21 cellular contexts compared by ENCODE assay signal in genomic region chr3:149058199-149058598, GRCh38.
"Had no signal": no experiment of that assay in that cellular context is flagged by ENCODE, and none has a peak within 500 bp of the region (broad histone marks: within the 10 kb centered on the region; RNA-seq: fewer than 3 reads in every experiment).

No MANE protein-coding gene starts in this region.

- H3K4me1 ChIP-seq: breast epithelium had no signal

- H2AFZ ChIP-seq: PC-9 had no signal

- H3K27ac ChIP-seq: breast epithelium, PC-9 had no signal

- DNase-seq: activated CD4-positive, alpha-beta T cell treated with anti-CD3 and anti-CD28 coated beads for 4 hours; activated CD8-positive, alpha-beta memory T cell treated with anti-CD3 and anti-CD28 coated beads, Interleukin-2, amount 50 U/mL, for 4 hours; activated CD8-positive, alpha-beta T cell treated with anti-CD3 and anti-CD28 coated beads for 36 hours; activated effector memory CD4-positive, alpha-beta T cell treated with Interleukin-2 at 50 U/mL for 16 hours; activated naive CD4-positive, alpha-beta T cell; activated T-cell treated with anti-CD3 and anti-CD28 coated beads, Interleukin-2, amount 50 U/mL, for 72 hours; aorta; central memory CD4-positive, alpha-beta T cell; cortex of kidney; NCI-H1048; NCI-H146; NCI-H187 treated with DMSO at 0.1 percent for 48 hours; NCI-H2081 treated with DMSO at 0.1 percent for 48 hours; NCI-H446; NCI-H524; PC-9; SHP77 treated with DMSO at 0.1 percent for 48 hours had no signal

- H3K27me3 ChIP-seq: breast epithelium had no signal

- H3K27me3 Mint-ChIP-seq: activated CD8-positive, alpha-beta T cell treated with anti-CD3 and anti-CD28 coated beads for 36 hours; activated naive CD4-positive, alpha-beta T cell treated with anti-CD3 and anti-CD28 coated beads, Interleukin-2, amount 50 U/mL, for 24 hours had no signal

- H3K4me3 Mint-ChIP-seq: activated CD8-positive, alpha-beta T cell treated with anti-CD3 and anti-CD28 coated beads for 36 hours; activated naive CD4-positive, alpha-beta T cell treated with anti-CD3 and anti-CD28 coated beads, Interleukin-2, amount 50 U/mL, for 24 hours; activated T-cell treated with anti-CD3 and anti-CD28 coated beads, Interleukin-2, amount 50 U/mL, for 72 hours; T-helper 1 cell treated with Interleukin-12 subunit alpha and Interleukin-12 subunit beta and Interleukin-4 antibody, amounts not matched to agents 30 μg/mL and 1 μg/mL, for 36 hours had no signal

- H3K4me3 ChIP-seq: breast epithelium, PC-9 had no signal

- H3K4me1 Mint-ChIP-seq: activated naive CD4-positive, alpha-beta T cell treated with anti-CD3 and anti-CD28 coated beads, Interleukin-2, amount 50 U/mL, for 24 hours had no signal

- H3K4me2 ChIP-seq: PC-9 had no signal

- H3K27ac Mint-ChIP-seq: activated CD8-positive, alpha-beta T cell treated with anti-CD3 and anti-CD28 coated beads for 36 hours; activated naive CD4-positive, alpha-beta T cell treated with anti-CD3 and anti-CD28 coated beads, Interleukin-2, amount 50 U/mL, for 24 hours; activated T-cell treated with anti-CD3 and anti-CD28 coated beads, Interleukin-2, amount 50 U/mL, for 72 hours; T-helper 1 cell treated with Interleukin-12 subunit alpha and Interleukin-12 subunit beta and Interleukin-4 antibody, amounts not matched to agents 30 μg/mL and 1 μg/mL, for 36 hours had no signal

- H3K9me3 Mint-ChIP-seq: activated CD8-positive, alpha-beta T cell treated with anti-CD3 and anti-CD28 coated beads for 36 hours; activated naive CD4-positive, alpha-beta T cell treated with anti-CD3 and anti-CD28 coated beads, Interleukin-2, amount 50 U/mL, for 24 hours had no signal

- ATAC-seq: activated CD4-positive, CD25-positive, alpha-beta regulatory T cell treated with anti-CD3 and anti-CD28 coated beads, Interleukin-2, amount 50 U/mL, for 24 hours; activated CD8-positive, alpha-beta T cell treated with anti-CD3 and anti-CD28 coated beads for 36 hours; activated T-cell treated with anti-CD3 and anti-CD28 coated beads, Interleukin-2, amount 50 U/mL, for 72 hours had no signal

- H3K9me3 ChIP-seq: breast epithelium had no signal
